ENCODE assay signal across 32 cellular contexts in genomic region chr7:7537711-7538110, GRCh38. TPM values are rescaled to one million over a fixed set of nuclear protein-coding genes. Genes with fewer than 3 reads are reported as not detected.
"Had no signal": no experiment of that assay in that cellular context is flagged by ENCODE, and none has a peak within 500 bp of the region (broad histone marks: within the 10 kb centered on the region; RNA-seq: fewer than 3 reads in every experiment).

No MANE protein-coding gene starts in this region.

- H3K27me3 Mint-ChIP-seq: progenitor cell of endocrine pancreas; stimulated activated memory B cell treated with anti-CD40 and anti-IgM and Interleukin-4, amounts not matched to agents 10 μg/mL and 1 μg/mL and 100 μg/mL, for 72 hours; stimulated activated naive CD8-positive, alpha-beta T cell treated with anti-CD3 and anti-CD28 coated beads, Interleukin-15, amount 100 ng/mL, for 72 hours; type B pancreatic cell had no signal

- H3K27me3 ChIP-seq: neutrophil, pancreas, suprapubic skin, testis, tibial artery, transverse colon, upper lobe of right lung, uterus had no signal

- H3K4me1 ChIP-seq: pancreas, suprapubic skin, testis, tibial artery, upper lobe of right lung, uterus had no signal

- ATAC-seq: naive thymus-derived CD8-positive, alpha-beta T cell; natural killer cell treated with Interleukin-12 subunit alpha and Interleukin-12 subunit beta and Interleukin-15 and Interleukin-18, amount 100 ng/mL, for 72 hours; pancreas; psoas muscle; right cardiac atrium; sciatic nerve; stimulated activated memory B cell treated with anti-CD40 and anti-IgM and Interleukin-4, amounts not matched to agents 10 μg/mL and 1 μg/mL and 100 μg/mL, for 72 hours; stimulated activated naive CD8-positive, alpha-beta T cell treated with anti-CD3 and anti-CD28 coated beads, Interleukin-15, amount 100 ng/mL, for 72 hours; stimulated activated naive CD8-positive, alpha-beta T cell treated with anti-CD3 and anti-CD28 coated beads, Interleukin-15, Interleukin-2, amounts not matched to agents 100 U/mL and 50 U/mL, for 24 hours; upper lobe of right lung had no signal

- FAIRE-seq: pancreas had no signal

- H3K4me3 ChIP-seq: pancreas, psoas muscle, skin epidermis, smooth muscle cell, spleen, suprapubic skin, testis, tibial artery, transverse colon, upper lobe of right lung, uterus had no signal

- H3K4me3 Mint-ChIP-seq: naive thymus-derived CD8-positive, alpha-beta T cell; natural killer cell treated with Interleukin-12 subunit alpha and Interleukin-12 subunit beta and Interleukin-15 and Interleukin-18, amount 100 ng/mL, for 72 hours; nephron progenitor cell; neural crest cell; stimulated activated memory B cell treated with anti-CD40 and anti-IgM and Interleukin-4, amounts not matched to agents 10 μg/mL and 1 μg/mL and 100 μg/mL, for 72 hours; stimulated activated naive CD8-positive, alpha-beta T cell treated with anti-CD3 and anti-CD28 coated beads, Interleukin-15, amount 100 ng/mL, for 72 hours; type B pancreatic cell had no signal

- H3K27ac ChIP-seq: neutrophil, pancreas, psoas muscle, skin epidermis, spleen, suprapubic skin, testis, tibial artery, transverse colon, upper lobe of right lung, uterus had no signal

- H3K27ac Mint-ChIP-seq: naive thymus-derived CD8-positive, alpha-beta T cell; natural killer cell treated with Interleukin-12 subunit alpha and Interleukin-12 subunit beta and Interleukin-15 and Interleukin-18, amount 100 ng/mL, for 72 hours; nephron progenitor cell; progenitor cell of endocrine pancreas; stimulated activated memory B cell treated with anti-CD40 and anti-IgM and Interleukin-4, amounts not matched to agents 10 μg/mL and 1 μg/mL and 100 μg/mL, for 72 hours; stimulated activated naive CD8-positive, alpha-beta T cell treated with anti-CD3 and anti-CD28 coated beads, Interleukin-15, amount 100 ng/mL, for 72 hours; type B pancreatic cell had no signal

- DNase-seq: naive thymus-derived CD8-positive, alpha-beta T cell; nephron progenitor cell; nucleus accumbens; pancreas; posterior cingulate gyrus; psoas muscle; right cardiac atrium; spleen; stimulated activated CD4-positive, alpha-beta T cell treated with anti-CD3 and anti-CD28 coated beads, Interleukin-12 subunit alpha, Interleukin-12 subunit beta, amount 100 ng/mL, for 4 hours; stimulated activated CD4-positive, alpha-beta T cell treated with anti-CD3 and anti-CD28 coated beads, Interleukin-1b, Interleukin-23, amount 100 ng/mL, for 48 hours; stimulated activated CD4-positive, alpha-beta T cell treated with anti-CD3 and anti-CD28 coated beads, Interleukin-4, amount 100 ng/mL, for 1 hour; stimulated activated CD4-positive, alpha-beta T cell treated with anti-CD3 and anti-CD28 coated beads, Interleukin-4, amount 100 ng/mL, for 4 hours; stimulated activated CD8-positive, alpha-beta memory T cell treated with anti-CD3 and anti-CD28 coated beads, Interleukin-4, amount 100 ng/mL, for 48 hours; stimulated activated naive CD4-positive, alpha-beta T cell; stimulated activated naive CD8-positive, alpha-beta T cell treated with anti-CD3 and anti-CD28 coated beads, Interleukin-15, amount 100 ng/mL, for 72 hours; stimulated activated naive CD8-positive, alpha-beta T cell treated with anti-CD3 and anti-CD28 coated beads, Interleukin-15, Interleukin-2, amounts not matched to agents 100 U/mL and 50 U/mL, for 24 hours; substantia nigra; testis; tibial artery; transverse colon; upper lobe of right lung; uterus had no signal

- H3K4me1 Mint-ChIP-seq: stimulated activated memory B cell treated with anti-CD40 and anti-IgM and Interleukin-4, amounts not matched to agents 10 μg/mL and 1 μg/mL and 100 μg/mL, for 72 hours; stimulated activated naive CD8-positive, alpha-beta T cell treated with anti-CD3 and anti-CD28 coated beads, Interleukin-15, amount 100 ng/mL, for 72 hours had no signal

- H3K36me3 ChIP-seq: neutrophil, pancreas, spleen, suprapubic skin, tibial artery, transverse colon, upper lobe of right lung, uterus had no signal

- H3K36me3 Mint-ChIP-seq: naive thymus-derived CD8-positive, alpha-beta T cell; natural killer cell treated with Interleukin-12 subunit alpha and Interleukin-12 subunit beta and Interleukin-15 and Interleukin-18, amount 100 ng/mL, for 72 hours; stimulated activated memory B cell treated with anti-CD40 and anti-IgM and Interleukin-4, amounts not matched to agents 10 μg/mL and 1 μg/mL and 100 μg/mL, for 72 hours; type B pancreatic cell had no signal

- H3K9me3 Mint-ChIP-seq: naive thymus-derived CD8-positive, alpha-beta T cell; natural killer cell treated with Interleukin-12 subunit alpha and Interleukin-12 subunit beta and Interleukin-15 and Interleukin-18, amount 100 ng/mL, for 72 hours; nephron progenitor cell; neural crest cell; stimulated activated memory B cell treated with anti-CD40 and anti-IgM and Interleukin-4, amounts not matched to agents 10 μg/mL and 1 μg/mL and 100 μg/mL, for 72 hours; stimulated activated naive CD8-positive, alpha-beta T cell treated with anti-CD3 and anti-CD28 coated beads, Interleukin-15, amount 100 ng/mL, for 72 hours had no signal

- H3K9me3 ChIP-seq: neutrophil, pancreas, psoas muscle, spleen, suprapubic skin, testis, tibial artery, transverse colon, upper lobe of right lung, uterus had no signal

- H3K4me2 ChIP-seq: smooth muscle cell had no signal

RNA-seq across cellular contexts. Expression of gene COL28A1, which starts 2.0 kb away (rescaled TPM):
- polyA plus RNA-seq: naive thymus-derived CD8-positive, alpha-beta T cell; smooth muscle cell had no signal
